29 cellular contexts compared by ENCODE assay signal in the genomic region with DNA sequence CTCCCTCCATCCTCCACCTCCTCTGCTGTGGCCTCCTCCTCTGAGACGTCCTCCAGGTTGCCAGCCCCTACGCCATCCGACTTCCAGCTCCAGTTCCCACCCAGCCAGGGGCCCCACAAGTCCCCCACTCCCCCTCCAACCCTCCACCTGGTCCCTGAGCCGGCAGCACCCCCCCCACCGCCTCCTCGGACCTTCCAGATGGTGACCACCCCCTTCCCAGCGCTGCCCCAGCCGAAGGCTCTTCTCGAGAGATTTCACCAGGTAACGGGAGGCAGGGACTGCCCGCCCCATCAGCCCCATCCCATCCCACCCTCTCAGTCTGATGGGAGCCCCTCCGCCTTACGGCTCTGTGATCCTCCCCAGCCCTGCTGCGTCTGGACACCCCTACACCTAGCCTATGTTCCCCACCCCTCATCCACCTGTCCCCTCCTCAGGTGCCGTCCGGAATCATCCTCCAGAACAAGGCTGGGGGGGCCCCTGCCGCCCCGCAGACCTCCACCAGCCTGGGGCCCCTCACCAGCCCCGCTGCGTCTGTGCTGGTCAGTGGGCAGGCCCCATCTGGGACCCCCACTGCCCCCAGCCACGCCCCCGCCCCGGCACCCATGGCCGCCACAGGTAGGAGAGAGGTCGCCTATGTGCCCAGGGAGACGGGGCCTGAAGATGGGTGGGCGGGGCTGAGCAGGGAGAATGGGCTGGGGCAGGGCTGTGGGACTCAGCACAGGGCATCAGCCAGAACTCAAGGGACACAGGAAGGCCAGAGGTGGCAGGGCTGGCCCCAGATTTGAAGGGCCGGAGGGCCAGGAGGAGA.
"Had no signal": no experiment of that assay in that cellular context is flagged by ENCODE, and none has a peak within 500 bp of the region (broad histone marks: within the 10 kb centered on the region; RNA-seq: fewer than 3 reads in every experiment).

No MANE protein-coding gene starts in this region.

- DNase-seq: activated CD4-positive, alpha-beta memory T cell treated with anti-CD3 and anti-CD28 coated beads for 36 hours; activated CD4-positive, alpha-beta T cell treated with anti-CD3 and anti-CD28 coated beads, Interleukin-2, amount 50 U/mL, for 1 hour; activated CD8-positive, alpha-beta memory T cell treated with anti-CD3 and anti-CD28 coated beads, Interleukin-2, amount 50 U/mL, for 4 hours; activated effector memory CD4-positive, alpha-beta T cell treated with Interleukin-2 at 50 U/mL for 16 hours; activated naive CD4-positive, alpha-beta T cell treated with anti-CD3 and anti-CD28 coated beads, Interleukin-2, amount 10 ng/mL, durations not matched to agents 7 days and 5 days; activated naive CD8-positive, alpha-beta T cell treated with anti-CD3 and anti-CD28 coated beads, Interleukin-2, amount 50 U/mL, for 24 hours; activated T-cell treated with anti-CD3 and anti-CD28 coated beads, Interleukin-2, amount 50 U/mL, for 48 hours; anterior cingulate cortex; caudate nucleus; cerebellar nuclear complex; Karpas-422; KBM-7; NCI-H1105; NCI-H1417 treated with DMSO at 0.1 percent for 48 hours; NCI-H187 treated with DMSO at 0.1 percent for 48 hours; NCI-H2081; NCI-H2171 treated with DMSO at 0.1 percent for 48 hours; NCI-H2227 treated with DMSO at 0.1 percent for 48 hours; NCI-H446; NCI-H510A treated with DMSO at 0.1 percent for 48 hours; NCI-H69; NCI-H82; SHP77 treated with DMSO at 0.1 percent for 48 hours; SW 1271; T-helper 1 cell; T-helper 2 cell; T-helper 9 cell had no signal

- H3K9me3 ChIP-seq: SJSA1 had no signal

- ATAC-seq: activated naive CD8-positive, alpha-beta T cell treated with anti-CD3 and anti-CD28 coated beads, Interleukin-2, amount 50 U/mL, for 24 hours; Panc1 had no signal

- H3K27ac ChIP-seq: SJSA1 had no signal

- H3K27me3 ChIP-seq: SJSA1 had no signal

- H3K4me3 ChIP-seq: SJSA1 had no signal
